ENCODE assay signal across 1 cellular context in genomic region chrX:53171356-53171755, GRCh38.
TF ChIP-seq lines count a peak whose summit lies in the region.

No MANE protein-coding gene starts in this region.

TF ChIP-seq in K562, 482 proteins besides CTCF, POLR2A, EP300 and RAD21 (continued from another document):
- TF ChIP-seq CUX1 (CRISPR knock-in tag; IDR thresholded peaks at IDR 0.05): no peak
- TF ChIP-seq SPI1 (IDR thresholded peaks at IDR 0.05; ENCODE audit: borderline replicate concordance, low read depth, low read length): no peak
- TF ChIP-seq ZNF740 (CRISPR knock-in tag; IDR thresholded peaks at IDR 0.05): no peak
- no peak for TF ChIP-seq ZNF740 (tag; IDR thresholded peaks at IDR 0.05)
- TF ChIP-seq, protein P1, sequence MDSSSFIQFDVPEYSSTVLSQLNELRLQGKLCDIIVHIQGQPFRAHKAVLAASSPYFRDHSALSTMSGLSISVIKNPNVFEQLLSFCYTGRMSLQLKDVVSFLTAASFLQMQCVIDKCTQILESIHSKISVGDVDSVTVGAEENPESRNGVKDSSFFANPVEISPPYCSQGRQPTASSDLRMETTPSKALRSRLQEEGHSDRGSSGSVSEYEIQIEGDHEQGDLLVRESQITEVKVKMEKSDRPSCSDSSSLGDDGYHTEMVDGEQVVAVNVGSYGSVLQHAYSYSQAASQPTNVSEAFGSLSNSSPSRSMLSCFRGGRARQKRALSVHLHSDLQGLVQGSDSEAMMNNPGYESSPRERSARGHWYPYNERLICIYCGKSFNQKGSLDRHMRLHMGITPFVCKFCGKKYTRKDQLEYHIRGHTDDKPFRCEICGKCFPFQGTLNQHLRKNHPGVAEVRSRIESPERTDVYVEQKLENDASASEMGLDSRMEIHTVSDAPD (CRISPR knock-in tag; IDR thresholded peaks at IDR 0.05): no peak
- no peak for TF ChIP-seq NFE2L1 (tag; IDR thresholded peaks at IDR 0.05; ENCODE audit: borderline replicate concordance, low read depth)
- TF ChIP-seq, protein P2, sequence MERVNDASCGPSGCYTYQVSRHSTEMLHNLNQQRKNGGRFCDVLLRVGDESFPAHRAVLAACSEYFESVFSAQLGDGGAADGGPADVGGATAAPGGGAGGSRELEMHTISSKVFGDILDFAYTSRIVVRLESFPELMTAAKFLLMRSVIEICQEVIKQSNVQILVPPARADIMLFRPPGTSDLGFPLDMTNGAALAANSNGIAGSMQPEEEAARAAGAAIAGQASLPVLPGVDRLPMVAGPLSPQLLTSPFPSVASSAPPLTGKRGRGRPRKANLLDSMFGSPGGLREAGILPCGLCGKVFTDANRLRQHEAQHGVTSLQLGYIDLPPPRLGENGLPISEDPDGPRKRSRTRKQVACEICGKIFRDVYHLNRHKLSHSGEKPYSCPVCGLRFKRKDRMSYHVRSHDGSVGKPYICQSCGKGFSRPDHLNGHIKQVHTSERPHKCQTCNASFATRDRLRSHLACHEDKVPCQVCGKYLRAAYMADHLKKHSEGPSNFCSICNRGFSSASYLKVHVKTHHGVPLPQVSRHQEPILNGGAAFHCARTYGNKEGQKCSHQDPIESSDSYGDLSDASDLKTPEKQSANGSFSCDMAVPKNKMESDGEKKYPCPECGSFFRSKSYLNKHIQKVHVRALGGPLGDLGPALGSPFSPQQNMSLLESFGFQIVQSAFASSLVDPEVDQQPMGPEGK (CRISPR knock-in tag; IDR thresholded peaks at IDR 0.05; ENCODE audit: borderline replicate concordance): no peak
- TF ChIP-seq CC2D1A (IDR thresholded peaks at IDR 0.05): no peak
- TF ChIP-seq ZNF592 (IDR thresholded peaks at IDR 0.05): no peak
- TF ChIP-seq ARID3B (CRISPR knock-in tag; IDR thresholded peaks at IDR 0.05; ENCODE audit: borderline replicate concordance): no peak
TF ChIP-seq in K562: peak in this region for 0.
